9 cellular contexts compared by ENCODE assay signal in genomic region chr18:79791141-79791972, GRCh38. TPM values are rescaled to one million over a fixed set of nuclear protein-coding genes. Genes with fewer than 3 reads are reported as not detected.
DNase-seq lines count a peak whose midpoint lies in the region; ATAC-seq and TF ChIP-seq lines count a peak whose summit lies in the region.
"Had no signal": no experiment of that assay in that cellular context is flagged by ENCODE, and none has a peak within 500 bp of the region (broad histone marks: within the 10 kb centered on the region; RNA-seq: fewer than 3 reads in every experiment).

No MANE protein-coding gene starts in this region.

- H3K36me3 ChIP-seq in stomach, result no peaks in the 10 kb centered on the region

- DNase-seq in DMS79 treated with DMSO at 0.1 percent for 48 hours (lab: John Stamatoyannopoulos, UW), result peak; percentile 13
- DNase-seq in DMS79 (lab: John Stamatoyannopoulos, UW), result no peak
- peak; percentile 15 to 71 for DNase-seq in SW 1271 (lab: John Stamatoyannopoulos, UW)
- DNase-seq in Right ventricle myocardium superior, result peak; percentile 73
- peak; percentile 43 for DNase-seq in stomach

- peak overlapping the region in 2 of 5 donors; percentile 69 to 73 for H3K27ac ChIP-seq in stomach
- H3K27ac ChIP-seq: 22Rv1 had no signal

- H3K9me3 ChIP-seq in stomach, result peaks cover 0 to 6% (median 0%) of the 10 kb centered on the region in 4 donors

- ATAC-seq in Right ventricle myocardium superior (ENCODE audit: poor library complexity), result peak; percentile 80
- no peak for ATAC-seq in GM18502 (IDR thresholded peaks at IDR 0.05; ENCODE audit: poor library complexity, unreplicated experiment)
- no peak for ATAC-seq in GM18907 (IDR thresholded peaks at IDR 0.05; ENCODE audit: unreplicated experiment)
- ATAC-seq in HG03097 (IDR thresholded peaks at IDR 0.05; ENCODE audit: low FRiP score, unreplicated experiment), result no peak

- H3K27me3 ChIP-seq in stomach, result peaks cover 16 to 74% (median 39%) of the 10 kb centered on the region in 3 donors

- H3K4me3 ChIP-seq in stomach, result no peak overlapping the region

- TF ChIP-seq POLR2A in stomach (IDR thresholded peaks at IDR 0.05), result no peak

- intact Hi-C loops in Right ventricle myocardium superior (cut with DNase I) (no loop called here), stomach (cut with DNase I; ENCODE audit: low total_unique reads) (no loop called here)

- TF ChIP-seq EP300 in stomach (IDR thresholded peaks at IDR 0.05), result no peak

- WGBS in stomach, 5 donors, result 25 to 33% (median 31%) methylated on average over 20 of the region's 20 CpGs

- peaks cover 6 to 27% (median 11%) of the 10 kb centered on the region in 4 donors for H3K4me1 ChIP-seq in stomach

- TF ChIP-seq CTCF in stomach (IDR thresholded peaks at IDR 0.05), result no peak

RNA-seq across cellular contexts. Expression of gene KCNG2, which starts 6.4 kb away (rescaled TPM):
- total RNA-seq in Right ventricle myocardium superior (not detected), stomach (1 to 10 TPM in 1 of 5 donors, under 1 TPM in 1, not detected in 3; 0.92 to 2.3 TPM)
- polyA plus RNA-seq in stomach, result under 1 TPM in 1 of 3 donors, not detected in 2; 0.08 TPM
